ENCODE assay signal across 30 cellular contexts in genomic region chr12:24307153-24307552, GRCh38.
"Had no signal": no experiment of that assay in that cellular context is flagged by ENCODE, and none has a peak within 500 bp of the region (broad histone marks: within the 10 kb centered on the region; RNA-seq: fewer than 3 reads in every experiment).

No MANE protein-coding gene starts in this region.

- H3K9me3 Mint-ChIP-seq: activated CD4-positive, alpha-beta T cell treated with anti-CD3 and anti-CD28 coated beads, Interleukin-2, amount 10 ng/mL, durations not matched to agents 7 days and 5 days; activated T-cell treated with anti-CD3 and anti-CD28 coated beads, Interleukin-2, amount 50 U/mL, for 72 hours; endodermal cell had no signal

- H3K4me3 ChIP-seq: colonic mucosa, esophagus muscularis mucosa, gastroesophageal sphincter, heart right ventricle, hepatocyte had no signal

- H3K27ac Mint-ChIP-seq: activated CD4-positive, alpha-beta memory T cell treated with anti-CD3 and anti-CD28 coated beads, Interleukin-2, amount 10 ng/mL, durations not matched to agents 7 days and 5 days; activated CD4-positive, alpha-beta T cell treated with anti-CD3 and anti-CD28 coated beads, Interleukin-2, amount 10 ng/mL, durations not matched to agents 7 days and 5 days; activated naive CD8-positive, alpha-beta T cell; activated T-cell treated with anti-CD3 and anti-CD28 coated beads, Interleukin-2, amount 50 U/mL, for 24 hours; activated T-cell treated with anti-CD3 and anti-CD28 coated beads, Interleukin-2, amount 50 U/mL, for 72 hours; activated T-helper 17 cell treated with anti-CD3 and anti-CD28 coated beads, Interleukin-2, amount 50 U/mL, for 72 hours had no signal

- H3K27ac ChIP-seq: brain microvascular endothelial cell, colonic mucosa, esophagus muscularis mucosa, gastroesophageal sphincter, heart right ventricle, hepatocyte had no signal

- H3K4me1 Mint-ChIP-seq: activated CD4-positive, alpha-beta memory T cell treated with anti-CD3 and anti-CD28 coated beads, Interleukin-2, amount 10 ng/mL, durations not matched to agents 7 days and 5 days; activated CD4-positive, alpha-beta T cell treated with anti-CD3 and anti-CD28 coated beads, Interleukin-2, amount 10 ng/mL, durations not matched to agents 7 days and 5 days; activated T-helper 17 cell treated with anti-CD3 and anti-CD28 coated beads, Interleukin-2, amount 50 U/mL, for 72 hours had no signal

- DNase-seq: activated CD4-positive, alpha-beta memory T cell treated with anti-CD3 and anti-CD28 coated beads, Interleukin-2, amount 10 ng/mL, durations not matched to agents 7 days and 5 days; activated CD4-positive, alpha-beta T cell treated with anti-CD3 and anti-CD28 coated beads for 1 hour; activated CD4-positive, alpha-beta T cell treated with anti-CD3 and anti-CD28 coated beads for 4 hours; activated CD4-positive, alpha-beta T cell treated with anti-CD3 and anti-CD28 coated beads, Interleukin-2, amount 10 ng/mL, durations not matched to agents 7 days and 5 days; activated CD4-positive, alpha-beta T cell treated with anti-CD3 and anti-CD28 coated beads, Interleukin-2, amount 50 U/mL, for 4 hours; activated CD8-positive, alpha-beta memory T cell treated with anti-CD3 and anti-CD28 coated beads, Interleukin-2, amount 50 U/mL, for 48 hours; activated effector memory CD4-positive, alpha-beta T cell treated with Interleukin-2 at 50 U/mL for 16 hours; activated gamma-delta T cell treated with Interleukin-2 at 50 U/mL for 16 hours; activated naive CD4-positive, alpha-beta T cell treated with anti-CD3 and anti-CD28 coated beads, Interleukin-2, amount 50 U/mL, for 16 hours; activated naive CD4-positive, alpha-beta T cell treated with Interleukin-2 at 50 U/mL for 16 hours; activated T-cell treated with anti-CD3 and anti-CD28 coated beads for 4 hours; activated T-cell treated with anti-CD3 and anti-CD28 coated beads, Interleukin-2, amount 50 U/mL, for 24 hours; activated T-cell treated with anti-CD3 and anti-CD28 coated beads, Interleukin-2, amount 50 U/mL, for 72 hours; amniotic stem cell; anterior cingulate cortex; brain microvascular endothelial cell; caudate nucleus; cerebellar nuclear complex; colonic mucosa; effector memory CD4-positive, alpha-beta T cell; endodermal cell; erythroblast; foreskin melanocyte; heart right ventricle; T-helper 2 cell had no signal

- ATAC-seq: activated T-cell treated with anti-CD3 and anti-CD28 coated beads, Interleukin-2, amount 50 U/mL, for 72 hours; activated T-helper 17 cell treated with anti-CD3 and anti-CD28 coated beads, Interleukin-2, amount 50 U/mL, for 72 hours; gastroesophageal sphincter; heart right ventricle had no signal

- H3K4me1 ChIP-seq: colonic mucosa, esophagus muscularis mucosa, gastroesophageal sphincter, heart right ventricle had no signal

- H3K27me3 Mint-ChIP-seq: activated CD4-positive, alpha-beta memory T cell treated with anti-CD3 and anti-CD28 coated beads, Interleukin-2, amount 10 ng/mL, durations not matched to agents 7 days and 5 days; activated naive CD8-positive, alpha-beta T cell; activated T-cell treated with anti-CD3 and anti-CD28 coated beads, Interleukin-2, amount 50 U/mL, for 24 hours; activated T-helper 17 cell treated with anti-CD3 and anti-CD28 coated beads, Interleukin-2, amount 50 U/mL, for 72 hours had no signal

- H3K4me3 Mint-ChIP-seq: activated CD4-positive, alpha-beta memory T cell treated with anti-CD3 and anti-CD28 coated beads, Interleukin-2, amount 10 ng/mL, durations not matched to agents 7 days and 5 days; activated CD4-positive, alpha-beta T cell treated with anti-CD3 and anti-CD28 coated beads, Interleukin-2, amount 10 ng/mL, durations not matched to agents 7 days and 5 days; activated naive CD8-positive, alpha-beta T cell; activated T-cell treated with anti-CD3 and anti-CD28 coated beads, Interleukin-2, amount 50 U/mL, for 24 hours; activated T-cell treated with anti-CD3 and anti-CD28 coated beads, Interleukin-2, amount 50 U/mL, for 72 hours; activated T-helper 17 cell treated with anti-CD3 and anti-CD28 coated beads, Interleukin-2, amount 50 U/mL, for 72 hours; endodermal cell had no signal

- H3K27me3 ChIP-seq: brain microvascular endothelial cell, colonic mucosa, esophagus muscularis mucosa, gastroesophageal sphincter, heart right ventricle, hepatocyte had no signal

- H3K36me3 Mint-ChIP-seq: activated naive CD8-positive, alpha-beta T cell had no signal
